Comparison of ENCODE assay signal across 22 cellular contexts in the genomic region with DNA sequence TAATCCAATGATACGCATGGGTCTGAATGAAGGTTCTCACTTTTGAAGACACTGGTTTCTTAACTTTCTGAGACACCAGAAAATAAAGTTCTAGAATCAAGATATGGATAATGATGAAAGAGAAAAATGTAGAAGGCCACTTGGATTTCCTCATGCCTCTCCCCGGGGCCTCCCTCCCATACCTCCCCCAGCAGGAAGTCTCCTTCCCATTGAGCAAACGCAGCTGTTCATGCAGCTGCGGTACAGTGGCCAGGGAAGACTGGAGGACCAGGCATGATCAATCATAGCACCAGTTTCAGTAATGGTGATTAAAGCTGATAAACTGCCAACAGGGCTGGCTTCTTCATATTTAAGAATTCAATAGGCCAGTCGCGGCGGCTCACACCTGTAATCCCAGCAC. TPM values are rescaled to one million over a fixed set of nuclear protein-coding genes. Genes with fewer than 3 reads are reported as not detected.
A peak's percentile ranks its signal among the peaks of the same experiment; 100 is the strongest.
DNase-seq lines count a peak whose midpoint lies in the region; ATAC-seq and TF ChIP-seq lines count a peak whose summit lies in the region.
"Had no signal": no experiment of that assay in that cellular context is flagged by ENCODE, and none has a peak within 500 bp of the region (broad histone marks: within the 10 kb centered on the region; RNA-seq: fewer than 3 reads in every experiment).

No MANE protein-coding gene starts in this region.

- H3K4me3 ChIP-seq in IMR-90 (ENCODE audit: insufficient read depth, low read depth, low read length) (no peak overlapping the region), coronary artery (no peak overlapping the region)
- H3K4me3 ChIP-seq: GM12878, K562 had no signal

- H3K9me3 Mint-ChIP-seq in nephron progenitor cell, result no peaks in the 10 kb centered on the region
- H3K9me3 Mint-ChIP-seq: CD8-positive, alpha-beta T cell; memory B cell; neural crest cell had no signal

- H2AK9ac ChIP-seq in IMR-90 (replicated peaks; ENCODE audit: low read depth, low read length, poor library complexity), result no peak overlapping the region

- no peak overlapping the region for H4K8ac ChIP-seq in IMR-90 (ENCODE audit: low read depth in 2 of 2, low read length in 2 of 2)

- no peak for TF ChIP-seq RAD21 in IMR-90 (IDR thresholded peaks at IDR 0.05; ENCODE audit: low read length)

- peaks cover 88% of the 10 kb centered on the region for H3K36me3 Mint-ChIP-seq in nephron progenitor cell (ENCODE audit: low read depth)

- H3K23ac ChIP-seq in IMR-90 (ENCODE audit: low read depth, low read length), result no peak overlapping the region

- H3K27ac Mint-ChIP-seq in nephron progenitor cell, result peak overlapping the region; percentile 62

- no peak overlapping the region for H3K18ac ChIP-seq in IMR-90 (ENCODE audit: low read depth, low read length)

- H3K4me3 Mint-ChIP-seq in nephron progenitor cell, result no peak overlapping the region
- H3K4me3 Mint-ChIP-seq: CD8-positive, alpha-beta T cell; memory B cell; neural crest cell had no signal

- H3K79me1 ChIP-seq in IMR-90 (ENCODE audit: low read depth in 1 of 2, low read length in 2 of 2), result peaks cover 26 to 39% of the 10 kb centered on the region in 2 experiments

- H3K56ac ChIP-seq in IMR-90 (ENCODE audit: extremely low read depth, insufficient read depth, low read length), result no peak overlapping the region

- no peak overlapping the region for H2AFZ ChIP-seq in IMR-90 (replicated peaks; ENCODE audit: low read length, poor library complexity)

- ATAC-seq in IMR-90 (ENCODE audit: low read depth) (peak; percentile 76), GM19351 (IDR thresholded peaks at IDR 0.05; ENCODE audit: unreplicated experiment) (no peak), GM19455 (IDR thresholded peaks at IDR 0.05; ENCODE audit: unreplicated experiment) (no peak)
- ATAC-seq: CD8-positive, alpha-beta T cell; GM12878; K562 had no signal

- no peak overlapping the region for H4K91ac ChIP-seq in IMR-90 (ENCODE audit: insufficient read depth, low read depth, low read length)

- no peak overlapping the region for H2BK20ac ChIP-seq in IMR-90 (ENCODE audit: low read depth, low read length)

- dilution Hi-C loops in IMR-90 (cut with HindIII; ENCODE audit: low sequenced_read_pairs, unreplicated experiment), result no loop called here

- POLR2A ChIA-PET in IMR-90 (lab: Charles Lee; ENCODE audit: unreplicated experiment), result no interaction called here

- no peak overlapping the region for H3K4me2 ChIP-seq in IMR-90 (ENCODE audit: low read depth, low read length)

- peaks cover 9% of the 10 kb centered on the region; the same call in 1 of the 2 replicates for H4K20me1 ChIP-seq in IMR-90 (ENCODE audit: insufficient read depth, low read length)

- no peak for TF ChIP-seq CTCF in IMR-90 (conservative IDR thresholded peaks at IDR 0.05; ENCODE audit: low read depth, low read length)
- no peak for TF ChIP-seq CTCF in coronary artery (IDR thresholded peaks at IDR 0.05)
- TF ChIP-seq CTCF in nephron progenitor cell (IDR thresholded peaks at IDR 0.05), result no peak

- no peaks in the 10 kb centered on the region for H3K27me3 ChIP-seq in IMR-90 (ENCODE audit: control insufficient read depth, insufficient read depth, low read length)

- in situ Hi-C loops in IMR-90 (cut with MboI; ENCODE audit: low sequenced_read_pairs), result no loop called here

- DNase-seq in SIG-M5 treated with dmso at 0.1 percent for 504 hours (lab: John Stamatoyannopoulos, UW; ENCODE audit: unreplicated experiment) (peak; percentile 45), SIG-M5 (lab: John Stamatoyannopoulos, UW) (no peak), IMR-90 (peak; percentile 66), coronary artery (ENCODE audit: low spot score) (peak; percentile 45), nephron progenitor cell (no peak), T-helper 2 cell (no peak)
- DNase-seq: activated effector memory CD4-positive, alpha-beta T cell treated with anti-CD3 and anti-CD28 coated beads, Interleukin-2, amount 50 U/mL, for 16 hours; CD8-positive, alpha-beta T cell; cortex of kidney; erythroblast; glutamatergic neuron; NCI-H1436; NCI-H446 treated with DMSO at 0.1 percent for 48 hours; OCI-M1; right cardiac atrium; stimulated activated CD4-positive, alpha-beta T cell treated with anti-CD3 and anti-CD28 coated beads, Interleukin-1b, Interleukin-23, amount 100 ng/mL, for 48 hours had no signal

- no TSS peak for BruUV-seq in IMR-90 (replicated peaks; lab: Mats Ljungman, UMichigan)

- no peak overlapping the region for H3K4ac ChIP-seq in IMR-90 (ENCODE audit: low read depth, low read length)

- TF ChIP-seq POLR2A in IMR-90 (IDR thresholded peaks at IDR 0.05; ENCODE audit: low read depth, low read length), result no peak

- WGBS in IMR-90 (ENCODE audit: extremely low coverage in 2 of 2, insufficient read length in 1 of 2), 2 experiments, result 100% methylated on average over 3 of the region's 7 CpGs; no CpG with 5 or more reads in 1 of the 2 experiments

- H3K27ac ChIP-seq in IMR-90 (ENCODE audit: insufficient read depth, low read length), result no peak overlapping the region
- no peak overlapping the region for H3K27ac ChIP-seq in coronary artery

- H2BK120ac ChIP-seq in IMR-90 (ENCODE audit: low read depth, low read length), result no peak overlapping the region

- CTCF ChIA-PET in IMR-90 (lab: Yijun Ruan, JAX), result no interaction called here

- peaks cover 2% of the 10 kb centered on the region; the same call in 1 of the 2 replicates for H3K4me1 ChIP-seq in IMR-90 (ENCODE audit: control insufficient read depth, insufficient read depth, low read length)

- H3K27me3 Mint-ChIP-seq in nephron progenitor cell (ENCODE audit: low read depth, poor library complexity), result no peaks in the 10 kb centered on the region
- H3K27me3 Mint-ChIP-seq: memory B cell had no signal

- H3K9ac ChIP-seq in IMR-90 (ENCODE audit: low read depth, low read length), result no peak overlapping the region

- no peaks in the 10 kb centered on the region for H3K4me1 Mint-ChIP-seq in nephron progenitor cell
- H3K4me1 Mint-ChIP-seq: neural crest cell had no signal

- no peaks in the 10 kb centered on the region for H3K9me3 ChIP-seq in IMR-90 (ENCODE audit: control insufficient read depth, insufficient read depth, low read length)

- no peak overlapping the region for H3K14ac ChIP-seq in IMR-90 (replicated peaks; ENCODE audit: low read depth, low read length)

- intact Hi-C loops in IMR-90 (cut with micrococcal nuclease), result no loop called here

- H2BK15ac ChIP-seq in IMR-90 (ENCODE audit: low read depth, low read length), result no peak overlapping the region

- H2BK5ac ChIP-seq in IMR-90 (ENCODE audit: low read depth, low read length, poor library complexity, severe bottlenecking), result no peak overlapping the region

- no peak overlapping the region for H4K5ac ChIP-seq in IMR-90 (ENCODE audit: low read depth, low read length)

- H2AK5ac ChIP-seq in IMR-90 (ENCODE audit: low read depth, low read length), result no peak overlapping the region

- peaks cover 4% of the 10 kb centered on the region; the same call in 1 of the 2 replicates for H3K9me1 ChIP-seq in IMR-90 (ENCODE audit: insufficient read depth, low read length)

- peaks cover 55% of the 10 kb centered on the region for H3K36me3 ChIP-seq in IMR-90 (ENCODE audit: control insufficient read depth, insufficient read depth, low read length)

TF ChIP-seq in IMR-90, 13 proteins besides CTCF, POLR2A, EP300 and RAD21:
- TF ChIP-seq FOS (IDR thresholded peaks at IDR 0.05; ENCODE audit: low read depth, low read length) (no peak), RFX5 (IDR thresholded peaks at IDR 0.05; ENCODE audit: low read depth, low read length) (no peak), MAZ (IDR thresholded peaks at IDR 0.05; ENCODE audit: borderline replicate concordance, low read depth, low read length) (peak; percentile 48; the same call in 1 of the 2 replicates)

RNA-seq across cellular contexts. Expression of a gene that starts 10.9 kb away (rescaled TPM):
- 77.8 and 87.8 TPM in 2 replicates for total RNA-seq in IMR-90 (2012; rRNA removed)
- polyA plus RNA-seq in IMR-90 (2012; rRNA removed), result 102 and 121 TPM in 2 replicates
- polyA plus RNA-seq in IMR-90 (2012; cell fraction: cytosol; rRNA removed), result 49.4 and 55.4 TPM in 2 replicates
- polyA plus RNA-seq in IMR-90 (2012; cell fraction: nucleus; rRNA removed; ENCODE audit: low replicate concordance), result 472 and 498 TPM in 2 replicates

RNA-seq across cellular contexts. Expression of a gene that starts 30.3 kb away (rescaled TPM):
- total RNA-seq in IMR-90 (2012; rRNA removed), result 55.3 and 65.4 TPM in 2 replicates
- polyA plus RNA-seq in IMR-90 (2012; rRNA removed), result 114 and 128 TPM in 2 replicates
- polyA plus RNA-seq in IMR-90 (2012; cell fraction: cytosol; rRNA removed), result 51.9 and 111 TPM in 2 replicates
- 73.9 and 136 TPM in 2 replicates for polyA plus RNA-seq in IMR-90 (2012; cell fraction: nucleus; rRNA removed; ENCODE audit: low replicate concordance)

RNA-seq across cellular contexts. Expression of a gene that starts 30.6 kb away (rescaled TPM):
- total RNA-seq in IMR-90 (2012; rRNA removed), result 58.0 and 58.1 TPM in 2 replicates
- 48.0 and 48.7 TPM in 2 replicates for polyA plus RNA-seq in IMR-90 (2012; rRNA removed)
- polyA plus RNA-seq in IMR-90 (2012; cell fraction: cytosol; rRNA removed), result 26.7 and 39.2 TPM in 2 replicates
- polyA plus RNA-seq in IMR-90 (2012; cell fraction: nucleus; rRNA removed; ENCODE audit: low replicate concordance), result 25.3 and 25.6 TPM in 2 replicates

Comparison
In these comparisons a context has a peak if more than half of its experiments do, and no peak if none do; other contexts are left out.
1. DNase-seq: peak in SIG-M5 treated with dmso at 0.1 percent for 504 hours (single experiment), IMR-90 (single experiment) and coronary artery (single experiment); none in SIG-M5 (single experiment), nephron progenitor cell (single experiment) and T-helper 2 cell (0 of 5).